ENCODE assay signal across 15 cellular contexts in genomic region chr7:142804715-142805114, GRCh38. TPM values are rescaled to one million over a fixed set of nuclear protein-coding genes. Genes with fewer than 3 reads are reported as not detected.
DNase-seq lines count a peak whose midpoint lies in the region; ATAC-seq, FAIRE-seq and TF ChIP-seq lines count a peak whose summit lies in the region.
"Had no signal": no experiment of that assay in that cellular context is flagged by ENCODE, and none has a peak within 500 bp of the region (broad histone marks: within the 10 kb centered on the region; RNA-seq: fewer than 3 reads in every experiment).

No MANE protein-coding gene starts in this region.

- H3K9me3 ChIP-seq in CD4-positive, alpha-beta memory T cell (ENCODE audit: control insufficient read depth in 1 of 2, low read length in 2 of 2) = no peaks in the 10 kb centered on the region
- H3K9me3 ChIP-seq in kidney (ENCODE audit: control insufficient read depth in 1 of 2, low read length in 2 of 2) = no peaks in the 10 kb centered on the region
- no peaks in the 10 kb centered on the region; the same call in 1 of the 2 replicates for H3K9me3 ChIP-seq in PC-9 (ENCODE audit: insufficient read depth, low read depth)

- H3K4me2 ChIP-seq in PC-9 = no peak overlapping the region

- TF ChIP-seq CTCF in kidney (IDR thresholded peaks at IDR 0.05; ENCODE audit: borderline replicate concordance, extremely low read depth, insufficient read depth) (no peak), PC-9 (conservative IDR thresholded peaks at IDR 0.05) (no peak), HFFc6 (IDR thresholded peaks at IDR 0.05) (no peak)

- no TSS peak for BruUV-seq in PC-9 (replicated peaks; lab: Mats Ljungman, UMichigan)

- DNase-seq in CD4-positive, alpha-beta memory T cell = peak in 3 of 5 donors; percentile 38 to 68 (median 44)
- DNase-seq in activated CD8-positive, alpha-beta memory T cell treated with anti-CD3 and anti-CD28 coated beads, Interleukin-2, amount 50 U/mL, for 4 hours = peak; percentile 51
- DNase-seq in kidney (peak; percentile 20), PC-9 (no peak), HFFc6 (no peak), cerebellar nuclear complex (lab: John Stamatoyannopoulos, UW) (no peak), GM19239 (ENCODE audit: insufficient read length, low spot score) (no peak)
- DNase-seq: NCI-H1105 treated with DMSO at 0.1 percent for 48 hours, posterior cingulate gyrus, Right ventricle myocardium superior had no signal

- H3K9me2 ChIP-seq in PC-9 (ENCODE audit: insufficient read depth) = no peaks in the 10 kb centered on the region

- ATAC-seq in HG02884 (IDR thresholded peaks at IDR 0.05; ENCODE audit: unreplicated experiment) = peak; percentile 15
- ATAC-seq: GM23338 had no signal

- POLR2A ChIA-PET in CD4-positive, alpha-beta memory T cell (lab: Charles Lee; ENCODE audit: partially characterized antibody) = interaction anchor here (0.8 to 31.0 kb wide), 13 partner anchors 3 to 491 kb away, joined by 3 to 6843 read pairs (median 68); no protein-coding TSS in a partner anchor
- POLR2A ChIA-PET in PC-9 (lab: Charles Lee; ENCODE audit: unreplicated experiment) = no interaction called here

- peak overlapping the region; percentile 99 for H3K27ac ChIP-seq in CD4-positive, alpha-beta memory T cell (ENCODE audit: low read depth, low read length)
- H3K27ac ChIP-seq in kidney (ENCODE audit: low read depth in 2 of 2, low read length in 2 of 2) = no peak overlapping the region
- no peak overlapping the region for H3K27ac ChIP-seq in PC-9

- no peaks in the 10 kb centered on the region for H3K27me3 Mint-ChIP-seq in CD4-positive, alpha-beta memory T cell
- H3K27me3 Mint-ChIP-seq in HFFc6 (ENCODE audit: insufficient read depth) = peaks cover 14% of the 10 kb centered on the region

- H3K27ac Mint-ChIP-seq in CD4-positive, alpha-beta memory T cell = peak overlapping the region; percentile 99 to 100 (median 100)
- H3K27ac Mint-ChIP-seq in HFFc6 = no peak overlapping the region
- H3K27ac Mint-ChIP-seq: GM23338, mesothelial cell of epicardium had no signal

- H2AFZ ChIP-seq in PC-9 = no peak overlapping the region
- H2AFZ ChIP-seq: GM23338 had no signal

- H3K36me3 ChIP-seq in CD4-positive, alpha-beta memory T cell (ENCODE audit: insufficient read depth, low read length) = peaks cover 31% of the 10 kb centered on the region
- H3K36me3 ChIP-seq in kidney (ENCODE audit: control insufficient read depth in 1 of 2, insufficient read depth in 2 of 2, low read length in 2 of 2) (no peaks in the 10 kb centered on the region), PC-9 (ENCODE audit: low read depth) (peaks cover 22% of the 10 kb centered on the region; the same call in 1 of the 2 replicates)

- CTCF ChIA-PET in CD4-positive, alpha-beta memory T cell (lab: Charles Lee; ENCODE audit: partially characterized antibody) = interaction anchor here (0.9 to 16.1 kb wide), 2 partner anchors 14 to 90 kb away, joined by 3 to 623 read pairs; no protein-coding TSS in a partner anchor
- CTCF ChIA-PET in PC-9 (lab: Charles Lee) = no interaction called here

- peaks cover 0 to 4% (median 0%) of the 10 kb centered on the region in 8 donors for H3K9me3 Mint-ChIP-seq in CD4-positive, alpha-beta memory T cell
- no peaks in the 10 kb centered on the region for H3K9me3 Mint-ChIP-seq in HFFc6
- H3K9me3 Mint-ChIP-seq: GM23338, mesothelial cell of epicardium had no signal

- peak overlapping the region; percentile 16 to 100 (median 77) for H3K4me3 Mint-ChIP-seq in CD4-positive, alpha-beta memory T cell
- H3K4me3 Mint-ChIP-seq in HFFc6 = no peak overlapping the region
- H3K4me3 Mint-ChIP-seq: GM23338, mesothelial cell of epicardium had no signal

- peaks cover 33% of the 10 kb centered on the region for H3F3A ChIP-seq in PC-9 (ENCODE audit: insufficient read depth, low read depth)

- FAIRE-seq in kidney (lab: Jason Lieb, UNC) (no peak), GM19239 (lab: Jason Lieb, UNC) (no peak)

- H3K36me3 Mint-ChIP-seq in CD4-positive, alpha-beta memory T cell = peaks cover 54 to 55% of the 10 kb centered on the region in 2 donors
- no peaks in the 10 kb centered on the region for H3K36me3 Mint-ChIP-seq in HFFc6 (ENCODE audit: low read depth)
- H3K36me3 Mint-ChIP-seq: mesothelial cell of epicardium had no signal

- H3K4me1 Mint-ChIP-seq in CD4-positive, alpha-beta memory T cell = peaks cover 77 to 100% (median 92%) of the 10 kb centered on the region in 4 donors
- H3K4me1 Mint-ChIP-seq in HFFc6 (ENCODE audit: low read depth) = peaks cover 31% of the 10 kb centered on the region
- H3K4me1 Mint-ChIP-seq: mesothelial cell of epicardium had no signal

- H3K79me2 ChIP-seq in PC-9 (ENCODE audit: low read depth) = peaks cover 12% of the 10 kb centered on the region

- H3K9ac ChIP-seq in kidney (ENCODE audit: low read length in 2 of 2) = no peak overlapping the region

- H4K20me1 ChIP-seq in PC-9 (ENCODE audit: insufficient read depth) = no peaks in the 10 kb centered on the region

- H3K4me1 ChIP-seq in CD4-positive, alpha-beta memory T cell (ENCODE audit: insufficient read depth, low read length) = peaks cover 97% of the 10 kb centered on the region
- no peaks in the 10 kb centered on the region for H3K4me1 ChIP-seq in kidney (ENCODE audit: control insufficient read depth in 1 of 2, insufficient read depth in 1 of 2, low read depth in 1 of 2, low read length in 2 of 2)
- peaks cover 36% of the 10 kb centered on the region for H3K4me1 ChIP-seq in PC-9 (replicated peaks; ENCODE audit: insufficient read depth)

- H3K27me3 ChIP-seq in CD4-positive, alpha-beta memory T cell (ENCODE audit: insufficient read depth, low read length) = no peaks in the 10 kb centered on the region
- H3K27me3 ChIP-seq in PC-9 (ENCODE audit: insufficient read depth, low read depth) = no peaks in the 10 kb centered on the region

- H3K4me3 ChIP-seq in CD4-positive, alpha-beta memory T cell (ENCODE audit: low read length in 2 of 2) = peak overlapping the region in 1 of 2 donors; percentile 23
- no peak overlapping the region for H3K4me3 ChIP-seq in kidney (ENCODE audit: low read length in 2 of 2)
- H3K4me3 ChIP-seq in PC-9 = no peak overlapping the region
- H3K4me3 ChIP-seq: GM23338 had no signal

- intact Hi-C loops in CD4-positive, alpha-beta memory T cell (cut with micrococcal nuclease) = loop anchor here (5.0 kb wide), 1 partner anchor 578 kb away; the partner anchor contains the start of gene ZYX
- intact Hi-C loops in kidney (cut with DNase I) = no loop called here
- intact Hi-C loops in PC-9 (cut with micrococcal nuclease; ENCODE audit: unreplicated experiment) = no loop called here

RNA-seq across cellular contexts. Expression of gene PRSS2, which starts 33.9 kb away (rescaled TPM):
- not detected for total RNA-seq in CD4-positive, alpha-beta memory T cell
- not detected for polyA plus RNA-seq in CD4-positive, alpha-beta memory T cell
- total RNA-seq in kidney (not detected), PC-9 (2021) (not detected in 2 replicates)
- not detected for polyA plus RNA-seq in kidney (ENCODE audit: insufficient read depth, low read depth, low replicate concordance)
- total RNA-seq in HFFc6 (2021; fragmentation: NEBNext Ultra II Directional; extraction: Animal tissue kit (Norgen Biotek cat#: 25700)) = not detected
- total RNA-seq: GM23338, mesothelial cell of epicardium, NCI-H460, Right ventricle myocardium superior had no signal
- polyA plus RNA-seq: BJ, GM23338 had no signal

RNA-seq across cellular contexts. Expression of gene EPHB6, which starts 50.2 kb away (rescaled TPM):
- total RNA-seq in CD4-positive, alpha-beta memory T cell = 10 to 100 TPM; 48.4 to 65.0 TPM
- polyA plus RNA-seq in CD4-positive, alpha-beta memory T cell = 10 to 100 TPM; 14.2 to 27.4 TPM
- 17.4 TPM for total RNA-seq in kidney
- 10.4 TPM for polyA plus RNA-seq in kidney (ENCODE audit: insufficient read depth, low read depth, low replicate concordance)
- total RNA-seq in PC-9 (2021) = 39.2 and 72.9 TPM in 2 replicates
- under 1 TPM; 0.26 to 0.69 (median 0.33) TPM for total RNA-seq in HFFc6 (2021; fragmentation: NEBNext Ultra II Directional; extraction: Animal tissue kit (Norgen Biotek cat#: 25700))
- total RNA-seq: NCI-H460 had no signal

RNA-seq across cellular contexts. Expression of gene PRSS1, which starts 55.4 kb away (rescaled TPM):
- under 1 TPM in 1 of 2 experiments, not detected in 1; 0.44 TPM for total RNA-seq in CD4-positive, alpha-beta memory T cell
- polyA plus RNA-seq in CD4-positive, alpha-beta memory T cell = not detected
- total RNA-seq in kidney (not detected), PC-9 (2021) (0.94 TPM in 1 of 2 replicates, not detected in the other)
- not detected for polyA plus RNA-seq in kidney (ENCODE audit: insufficient read depth, low read depth, low replicate concordance)
- total RNA-seq in HFFc6 (2021; fragmentation: NEBNext Ultra II Directional; extraction: Animal tissue kit (Norgen Biotek cat#: 25700)) = not detected
- total RNA-seq: GM23338, mesothelial cell of epicardium, NCI-H460, Right ventricle myocardium superior had no signal
- polyA plus RNA-seq: BJ, GM23338 had no signal

Comparison
In these comparisons a context has a peak if more than half of its experiments do, and no peak if none do; other contexts are left out.
1. DNase-seq: peak in CD4-positive, alpha-beta memory T cell (3 of 5), activated CD8-positive, alpha-beta memory T cell treated with anti-CD3 and anti-CD28 coated beads, Interleukin-2, amount 50 U/mL, for 4 hours (single experiment) and kidney (single experiment); none in PC-9 (0 of 2), HFFc6 (single experiment), cerebellar nuclear complex (0 of 2) and GM19239 (single experiment).
2. RNA of gene EPHB6, which starts 50.2 kb away (total RNA-seq): 48.4 to 65.0 TPM in CD4-positive, alpha-beta memory T cell, 39.2 to 72.9 TPM in PC-9 and 17.4 TPM in kidney (single experiment); 0.26 to 0.69 TPM in HFFc6; every median in the first group is over 10 times any median in the second.